Comparison of ENCODE assay signal across 8 cellular contexts in the genomic region with DNA sequence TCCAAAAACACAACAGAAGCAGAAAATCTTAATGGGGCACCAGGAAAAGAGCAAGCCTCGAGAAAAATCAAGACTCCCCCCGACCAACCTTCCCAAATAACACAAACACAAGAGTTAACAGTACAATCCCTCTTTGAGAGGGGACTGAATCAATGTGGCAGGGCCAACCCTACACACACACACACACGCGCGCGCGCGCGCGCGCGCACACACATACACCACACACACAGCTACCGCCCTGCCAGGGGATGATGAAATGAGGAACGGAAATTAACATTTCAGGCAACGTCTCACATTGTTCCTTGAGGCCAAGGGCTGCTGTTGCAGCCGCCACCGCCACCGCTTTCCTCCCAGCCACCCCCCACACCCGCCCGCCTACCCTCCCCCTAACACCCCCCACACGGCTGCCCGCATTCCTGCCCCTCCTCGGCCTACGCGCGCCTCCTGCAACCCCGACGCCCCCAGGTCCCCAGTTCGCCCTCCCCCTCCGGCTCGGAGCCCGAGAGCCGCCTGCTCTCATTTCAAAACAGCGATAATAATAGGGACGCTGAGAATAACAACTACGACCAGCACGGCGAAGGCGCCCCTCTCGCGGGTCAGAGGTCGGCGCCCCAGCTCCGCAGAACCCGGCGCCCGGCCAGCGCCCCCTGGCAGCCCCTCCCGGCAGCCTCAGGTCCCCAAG. TPM values are rescaled to one million over a fixed set of nuclear protein-coding genes. Genes with fewer than 3 reads are reported as not detected.
DNase-seq lines count a peak whose midpoint lies in the region; ATAC-seq and TF ChIP-seq lines count a peak whose summit lies in the region.

No MANE protein-coding gene starts in this region.

- TF ChIP-seq CTCF in heart right ventricle (IDR thresholded peaks at IDR 0.05) (peak; percentile 7 to 40 (median 25)), type B pancreatic cell (conservative IDR thresholded peaks at IDR 0.05) (peak; percentile 57)

- H3K9me3 ChIP-seq in heart right ventricle = no peaks in the 10 kb centered on the region

- no peaks in the 10 kb centered on the region for H3K27me3 Mint-ChIP-seq in type B pancreatic cell

- intact Hi-C loops in heart right ventricle (cut with DNase I) = loop anchor here in 6 of 10 donors (5.0 to 10.0 kb wide), 7 partner anchors 37 to 268 kb away; no protein-coding TSS in a partner anchor
- intact Hi-C loops in posterior cingulate gyrus (cut with DNase I) = no loop called here

- DNase-seq in NCI-H345 (lab: John Stamatoyannopoulos, UW) (peak; percentile 58), NCI-H345 treated with DMSO at 0.1 percent for 48 hours (lab: John Stamatoyannopoulos, UW; ENCODE audit: unreplicated experiment) (no peak), LHCN-M2 (ENCODE audit: low read depth) (peak; percentile 92), T follicular helper cell (ENCODE audit: low read depth) (peak; percentile 75), heart right ventricle (peak; percentile 82 to 89), posterior cingulate gyrus (peak; percentile 31 to 95 (median 64)), type B pancreatic cell (ENCODE audit: extremely low spot score, unreplicated experiment) (peak; percentile 81)

- H3K4me1 ChIP-seq in heart right ventricle = peaks cover 20 to 76% (median 62%) of the 10 kb centered on the region in 9 donors

- H3K4me1 Mint-ChIP-seq in type B pancreatic cell (ENCODE audit: unreplicated experiment) = peaks cover 59% of the 10 kb centered on the region

- H3K36me3 Mint-ChIP-seq in type B pancreatic cell = peaks cover 9% of the 10 kb centered on the region

- H3K27ac Mint-ChIP-seq in type B pancreatic cell = peak overlapping the region; percentile 96

- peak overlapping the region; percentile 70 to 98 (median 83) for H3K4me3 ChIP-seq in heart right ventricle

- ATAC-seq in heart right ventricle = peak; percentile 17 to 70 (median 48)

- H3K27ac ChIP-seq in adipose tissue (ENCODE audit: low read depth, low read length) (peak overlapping the region; percentile 91), heart right ventricle (peak overlapping the region; percentile 88 to 98 (median 94))

- peaks cover 0 to 11% (median 0%) of the 10 kb centered on the region in 9 donors for H3K36me3 ChIP-seq in heart right ventricle

- WGBS in adipose tissue, 3 donors = 1% methylated on average over 39 to 49 of the region's 49 CpGs
- 0 to 1% methylated on average over 34 to 49 of the region's 49 CpGs for WGBS in heart right ventricle, 2 donors

- H3K27me3 ChIP-seq in heart right ventricle = no peaks in the 10 kb centered on the region

- peak overlapping the region; percentile 97 for H3K4me3 Mint-ChIP-seq in type B pancreatic cell

- no peaks in the 10 kb centered on the region for H3K9me3 Mint-ChIP-seq in type B pancreatic cell

RNA-seq across cellular contexts. Expression of a gene that starts 1.2 kb away (rescaled TPM):
- total RNA-seq in LHCN-M2 (2014; rRNA removed) = 44.6 and 63.4 TPM in 2 replicates
- 57.6 TPM for polyA plus RNA-seq in LHCN-M2 (2012)
- polyA plus RNA-seq in adipose tissue = 10 to 100 TPM; 24.9 to 53.9 (median 48.4) TPM
- total RNA-seq in heart right ventricle = 10 to 100 TPM; 55.9 to 93.6 (median 67.4) TPM
- polyA plus RNA-seq in heart right ventricle = 10 to 100 TPM; 47.7 to 65.5 TPM
- 153 and 155 TPM in 2 replicates for total RNA-seq in type B pancreatic cell (ENCODE audit: low replicate concordance)

RNA-seq across cellular contexts. Expression of a gene that starts 19.0 kb away (rescaled TPM):
- total RNA-seq in LHCN-M2 (2014; rRNA removed) = 195 and 211 TPM in 2 replicates
- polyA plus RNA-seq in LHCN-M2 (2012) = 53.9 TPM
- 10 to 100 TPM; 38.4 to 62.0 (median 61.1) TPM for polyA plus RNA-seq in adipose tissue
- total RNA-seq in heart right ventricle = 100 to 1,000 TPM in 5 of 10 donors, 10 to 100 TPM in 5; 85.4 to 145 (median 101) TPM
- polyA plus RNA-seq in heart right ventricle = 100 to 1,000 TPM in 1 of 2 donors, 10 to 100 TPM in 1; 69.8 to 116 TPM
- total RNA-seq in type B pancreatic cell (ENCODE audit: low replicate concordance) = 120 and 129 TPM in 2 replicates
